Comparison of ENCODE assay signal across 2 cellular contexts in the genomic region with DNA sequence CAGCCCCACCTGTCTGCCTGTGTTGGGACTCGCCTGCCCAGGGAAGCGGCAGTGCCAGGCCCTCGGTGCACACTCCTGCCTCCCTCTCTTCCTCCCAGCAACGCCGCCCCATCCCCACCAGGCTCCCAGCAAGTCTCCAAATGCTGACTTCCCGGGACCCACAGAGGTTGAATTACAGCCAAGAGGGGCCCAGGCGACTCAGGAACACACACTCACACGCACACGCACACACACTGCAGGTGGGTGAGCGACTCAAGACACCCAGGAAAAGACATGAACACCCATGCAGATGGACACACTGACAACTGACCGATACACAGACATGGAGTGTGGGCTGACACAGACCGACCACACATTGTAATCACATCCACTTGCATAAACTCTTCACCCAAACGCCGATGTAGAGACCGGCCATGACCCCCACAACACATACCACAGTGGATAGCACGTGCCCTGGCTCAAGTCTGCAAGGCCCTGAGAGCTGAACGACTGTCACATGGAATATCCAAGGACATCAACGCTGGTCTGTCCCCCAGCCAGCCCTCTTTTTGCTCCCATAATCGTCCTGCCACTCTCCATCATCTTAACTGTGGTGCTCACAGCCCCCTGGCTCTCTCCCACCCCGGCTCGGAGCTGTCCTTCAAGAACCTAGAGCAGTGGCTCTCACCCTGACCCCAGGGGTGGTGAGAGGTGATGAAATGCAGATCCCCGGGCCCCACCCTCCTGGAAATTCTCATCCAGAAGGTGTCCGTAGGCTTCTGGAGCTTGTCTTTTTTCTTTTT.
TF ChIP-seq lines count a peak whose summit lies in the region.

No MANE protein-coding gene starts in this region.

TF ChIP-seq in endothelial cell of umbilical vein, 7 proteins besides CTCF, POLR2A, EP300 and RAD21:
- TF ChIP-seq JUN (IDR thresholded peaks at IDR 0.05; ENCODE audit: borderline replicate concordance, insufficient read depth, insufficient read length, low read depth) (no peak), MYC (IDR thresholded peaks at IDR 0.05; ENCODE audit: low read depth, low read length) (no peak), GATA2 (IDR thresholded peaks at IDR 0.05; ENCODE audit: insufficient read depth, insufficient read length, low read depth, low read length) (no peak), FOS (IDR thresholded peaks at IDR 0.05; ENCODE audit: borderline replicate concordance, insufficient read depth, low read length) (no peak), EZH2 (IDR thresholded peaks at IDR 0.05; ENCODE audit: borderline replicate concordance, low read depth, low read length, severe bottlenecking) (no peak), POLR2AphosphoS5 (IDR thresholded peaks at IDR 0.05; ENCODE audit: insufficient read depth, low read depth, low read length) (no peak)
- TF ChIP-seq, protein P1, sequence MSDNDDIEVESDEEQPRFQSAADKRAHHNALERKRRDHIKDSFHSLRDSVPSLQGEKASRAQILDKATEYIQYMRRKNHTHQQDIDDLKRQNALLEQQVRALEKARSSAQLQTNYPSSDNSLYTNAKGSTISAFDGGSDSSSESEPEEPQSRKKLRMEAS (IDR thresholded peaks at IDR 0.05; ENCODE audit: insufficient read depth, insufficient read length), result no peak

TF ChIP-seq in HepG2, 621 proteins besides CTCF, POLR2A, EP300 and RAD21 (continues in another document):
- TF ChIP-seq, protein P2, sequence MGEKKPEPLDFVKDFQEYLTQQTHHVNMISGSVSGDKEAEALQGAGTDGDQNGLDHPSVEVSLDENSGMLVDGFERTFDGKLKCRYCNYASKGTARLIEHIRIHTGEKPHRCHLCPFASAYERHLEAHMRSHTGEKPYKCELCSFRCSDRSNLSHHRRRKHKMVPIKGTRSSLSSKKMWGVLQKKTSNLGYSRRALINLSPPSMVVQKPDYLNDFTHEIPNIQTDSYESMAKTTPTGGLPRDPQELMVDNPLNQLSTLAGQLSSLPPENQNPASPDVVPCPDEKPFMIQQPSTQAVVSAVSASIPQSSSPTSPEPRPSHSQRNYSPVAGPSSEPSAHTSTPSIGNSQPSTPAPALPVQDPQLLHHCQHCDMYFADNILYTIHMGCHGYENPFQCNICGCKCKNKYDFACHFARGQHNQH (CRISPR knock-in tag; IDR thresholded peaks at IDR 0.05), result 0 out of 2 replicates have a peak, but pooled peaks have one; percentile 12
- TF ChIP-seq ZNF605 (CRISPR knock-in tag; IDR thresholded peaks at IDR 0.05) (peak; percentile 47; the same call in 1 of the 2 replicates), BHLHE40 (IDR thresholded peaks at IDR 0.05; ENCODE audit: low read length) (peak; percentile 64; the same call in 1 of the 2 replicates), ZFP1 (CRISPR knock-in tag; IDR thresholded peaks at IDR 0.05) (no peak), TP53 (CRISPR knock-in tag; conservative IDR thresholded peaks at IDR 0.05) (no peak), KDM2A (CRISPR knock-in tag; IDR thresholded peaks at IDR 0.05; ENCODE audit: borderline replicate concordance, low read depth) (0 out of 2 replicates have a peak, but pooled peaks have one; percentile 14), ZNF430 (CRISPR knock-in tag; IDR thresholded peaks at IDR 0.05) (no peak), ZNF224 (CRISPR knock-in tag; IDR thresholded peaks at IDR 0.05) (0 out of 2 replicates have a peak, but pooled peaks have one; percentile 17), ZNF274 (CRISPR knock-in tag; IDR thresholded peaks at IDR 0.05) (no peak), FOXA1 (IDR thresholded peaks at IDR 0.05) (no peak), FOXA1 (CRISPR knock-in tag; IDR thresholded peaks at IDR 0.05) (no peak), ARID2 (CRISPR knock-in tag; IDR thresholded peaks at IDR 0.05; ENCODE audit: borderline replicate concordance) (no peak), SMARCC2 (IDR thresholded peaks at IDR 0.05) (no peak), NBN (conservative IDR thresholded peaks at IDR 0.05) (no peak), NPAS2 (CRISPR knock-in tag; IDR thresholded peaks at IDR 0.05; ENCODE audit: borderline replicate concordance) (peak; percentile 50; the same call in 1 of the 2 replicates), ARNTL (CRISPR knock-in tag; IDR thresholded peaks at IDR 0.05) (peak; percentile 31; the same call in 1 of the 2 replicates), ZNF839 (CRISPR knock-in tag; IDR thresholded peaks at IDR 0.05; ENCODE audit: borderline replicate concordance) (0 out of 2 replicates have a peak, but pooled peaks have one; percentile 60), MYC (CRISPR knock-in tag; IDR thresholded peaks at IDR 0.05; ENCODE audit: borderline replicate concordance) (0 out of 2 replicates have a peak, but pooled peaks have one; percentile 39), PHF8 (CRISPR knock-in tag; IDR thresholded peaks at IDR 0.05) (0 out of 2 replicates have a peak, but pooled peaks have one; percentile 16), ZNF644 (CRISPR knock-in tag; IDR thresholded peaks at IDR 0.05; ENCODE audit: low read depth) (no peak), ZBTB7B (CRISPR knock-in tag; IDR thresholded peaks at IDR 0.05) (0 out of 2 replicates have a peak, but pooled peaks have one; percentile 18), ZMYM4 (CRISPR knock-in tag; IDR thresholded peaks at IDR 0.05) (no peak), HNRNPL (IDR thresholded peaks at IDR 0.05; ENCODE audit: low read depth, low read length) (0 out of 2 replicates have a peak, but pooled peaks have one; percentile 67), RARA (CRISPR knock-in tag; IDR thresholded peaks at IDR 0.05) (0 out of 2 replicates have a peak, but pooled peaks have one; percentile 17), TEAD3 (CRISPR knock-in tag; optimal IDR thresholded peaks at IDR 0.05; ENCODE audit: borderline replicate concordance) (peak; percentile 61), ONECUT2 (CRISPR knock-in tag; IDR thresholded peaks at IDR 0.05) (no peak)
- TF ChIP-seq, protein P3, sequence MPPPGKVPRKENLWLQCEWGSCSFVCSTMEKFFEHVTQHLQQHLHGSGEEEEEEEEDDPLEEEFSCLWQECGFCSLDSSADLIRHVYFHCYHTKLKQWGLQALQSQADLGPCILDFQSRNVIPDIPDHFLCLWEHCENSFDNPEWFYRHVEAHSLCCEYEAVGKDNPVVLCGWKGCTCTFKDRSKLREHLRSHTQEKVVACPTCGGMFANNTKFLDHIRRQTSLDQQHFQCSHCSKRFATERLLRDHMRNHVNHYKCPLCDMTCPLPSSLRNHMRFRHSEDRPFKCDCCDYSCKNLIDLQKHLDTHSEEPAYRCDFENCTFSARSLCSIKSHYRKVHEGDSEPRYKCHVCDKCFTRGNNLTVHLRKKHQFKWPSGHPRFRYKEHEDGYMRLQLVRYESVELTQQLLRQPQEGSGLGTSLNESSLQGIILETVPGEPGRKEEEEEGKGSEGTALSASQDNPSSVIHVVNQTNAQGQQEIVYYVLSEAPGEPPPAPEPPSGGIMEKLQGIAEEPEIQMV (CRISPR knock-in tag; IDR thresholded peaks at IDR 0.05; ENCODE audit: low read depth), result 0 out of 2 replicates have a peak, but pooled peaks have one; percentile 35
- TF ChIP-seq, protein P1 (IDR thresholded peaks at IDR 0.05), result 0 out of 2 replicates have a peak, but pooled peaks have one; percentile 46
- TF ChIP-seq, protein P4, sequence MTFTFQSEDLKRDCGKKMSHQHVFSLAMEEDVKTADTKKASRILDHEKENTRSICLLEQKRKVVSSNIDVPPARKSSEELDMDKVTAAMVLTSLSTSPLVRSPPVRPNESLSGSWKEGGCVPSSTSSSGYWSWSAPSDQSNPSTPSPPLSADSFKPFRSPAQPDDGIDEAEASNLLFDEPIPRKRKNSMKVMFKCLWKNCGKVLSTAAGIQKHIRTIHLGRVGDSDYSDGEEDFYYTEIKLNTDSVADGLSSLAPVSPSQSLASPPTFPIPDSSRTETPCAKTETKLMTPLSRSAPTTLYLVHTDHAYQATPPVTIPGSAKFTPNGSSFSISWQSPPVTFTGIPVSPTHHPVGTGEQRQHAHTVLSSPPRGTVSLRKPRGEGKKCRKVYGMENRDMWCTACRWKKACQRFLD (CRISPR knock-in tag; IDR thresholded peaks at IDR 0.05; ENCODE audit: borderline replicate concordance), result 0 out of 2 replicates have a peak, but pooled peaks have one; percentile 27
- TF ChIP-seq, protein P5, sequence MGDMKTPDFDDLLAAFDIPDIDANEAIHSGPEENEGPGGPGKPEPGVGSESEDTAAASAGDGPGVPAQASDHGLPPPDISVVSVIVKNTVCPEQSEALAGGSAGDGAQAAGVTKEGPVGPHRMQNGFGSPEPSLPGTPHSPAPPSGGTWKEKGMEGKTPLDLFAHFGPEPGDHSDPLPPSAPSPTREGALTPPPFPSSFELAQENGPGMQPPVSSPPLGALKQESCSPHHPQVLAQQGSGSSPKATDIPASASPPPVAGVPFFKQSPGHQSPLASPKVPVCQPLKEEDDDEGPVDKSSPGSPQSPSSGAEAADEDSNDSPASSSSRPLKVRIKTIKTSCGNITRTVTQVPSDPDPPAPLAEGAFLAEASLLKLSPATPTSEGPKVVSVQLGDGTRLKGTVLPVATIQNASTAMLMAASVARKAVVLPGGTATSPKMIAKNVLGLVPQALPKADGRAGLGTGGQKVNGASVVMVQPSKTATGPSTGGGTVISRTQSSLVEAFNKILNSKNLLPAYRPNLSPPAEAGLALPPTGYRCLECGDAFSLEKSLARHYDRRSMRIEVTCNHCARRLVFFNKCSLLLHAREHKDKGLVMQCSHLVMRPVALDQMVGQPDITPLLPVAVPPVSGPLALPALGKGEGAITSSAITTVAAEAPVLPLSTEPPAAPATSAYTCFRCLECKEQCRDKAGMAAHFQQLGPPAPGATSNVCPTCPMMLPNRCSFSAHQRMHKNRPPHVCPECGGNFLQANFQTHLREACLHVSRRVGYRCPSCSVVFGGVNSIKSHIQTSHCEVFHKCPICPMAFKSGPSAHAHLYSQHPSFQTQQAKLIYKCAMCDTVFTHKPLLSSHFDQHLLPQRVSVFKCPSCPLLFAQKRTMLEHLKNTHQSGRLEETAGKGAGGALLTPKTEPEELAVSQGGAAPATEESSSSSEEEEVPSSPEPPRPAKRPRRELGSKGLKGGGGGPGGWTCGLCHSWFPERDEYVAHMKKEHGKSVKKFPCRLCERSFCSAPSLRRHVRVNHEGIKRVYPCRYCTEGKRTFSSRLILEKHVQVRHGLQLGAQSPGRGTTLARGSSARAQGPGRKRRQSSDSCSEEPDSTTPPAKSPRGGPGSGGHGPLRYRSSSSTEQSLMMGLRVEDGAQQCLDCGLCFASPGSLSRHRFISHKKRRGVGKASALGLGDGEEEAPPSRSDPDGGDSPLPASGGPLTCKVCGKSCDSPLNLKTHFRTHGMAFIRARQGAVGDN (CRISPR knock-in tag; IDR thresholded peaks at IDR 0.05), result peak; percentile 5; the same call in 1 of the 2 replicates
- TF ChIP-seq, protein P6, sequence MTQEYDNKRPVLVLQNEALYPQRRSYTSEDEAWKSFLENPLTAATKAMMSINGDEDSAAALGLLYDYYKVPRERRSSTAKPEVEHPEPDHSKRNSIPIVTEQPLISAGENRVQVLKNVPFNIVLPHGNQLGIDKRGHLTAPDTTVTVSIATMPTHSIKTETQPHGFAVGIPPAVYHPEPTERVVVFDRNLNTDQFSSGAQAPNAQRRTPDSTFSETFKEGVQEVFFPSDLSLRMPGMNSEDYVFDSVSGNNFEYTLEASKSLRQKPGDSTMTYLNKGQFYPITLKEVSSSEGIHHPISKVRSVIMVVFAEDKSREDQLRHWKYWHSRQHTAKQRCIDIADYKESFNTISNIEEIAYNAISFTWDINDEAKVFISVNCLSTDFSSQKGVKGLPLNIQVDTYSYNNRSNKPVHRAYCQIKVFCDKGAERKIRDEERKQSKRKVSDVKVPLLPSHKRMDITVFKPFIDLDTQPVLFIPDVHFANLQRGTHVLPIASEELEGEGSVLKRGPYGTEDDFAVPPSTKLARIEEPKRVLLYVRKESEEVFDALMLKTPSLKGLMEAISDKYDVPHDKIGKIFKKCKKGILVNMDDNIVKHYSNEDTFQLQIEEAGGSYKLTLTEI (CRISPR knock-in tag; conservative IDR thresholded peaks at IDR 0.05), result no peak
- TF ChIP-seq, protein P7, sequence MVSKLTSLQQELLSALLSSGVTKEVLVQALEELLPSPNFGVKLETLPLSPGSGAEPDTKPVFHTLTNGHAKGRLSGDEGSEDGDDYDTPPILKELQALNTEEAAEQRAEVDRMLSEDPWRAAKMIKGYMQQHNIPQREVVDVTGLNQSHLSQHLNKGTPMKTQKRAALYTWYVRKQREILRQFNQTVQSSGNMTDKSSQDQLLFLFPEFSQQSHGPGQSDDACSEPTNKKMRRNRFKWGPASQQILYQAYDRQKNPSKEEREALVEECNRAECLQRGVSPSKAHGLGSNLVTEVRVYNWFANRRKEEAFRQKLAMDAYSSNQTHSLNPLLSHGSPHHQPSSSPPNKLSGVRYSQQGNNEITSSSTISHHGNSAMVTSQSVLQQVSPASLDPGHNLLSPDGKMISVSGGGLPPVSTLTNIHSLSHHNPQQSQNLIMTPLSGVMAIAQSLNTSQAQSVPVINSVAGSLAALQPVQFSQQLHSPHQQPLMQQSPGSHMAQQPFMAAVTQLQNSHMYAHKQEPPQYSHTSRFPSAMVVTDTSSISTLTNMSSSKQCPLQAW (CRISPR knock-in tag; IDR thresholded peaks at IDR 0.05), result no peak
- TF ChIP-seq, protein P8, sequence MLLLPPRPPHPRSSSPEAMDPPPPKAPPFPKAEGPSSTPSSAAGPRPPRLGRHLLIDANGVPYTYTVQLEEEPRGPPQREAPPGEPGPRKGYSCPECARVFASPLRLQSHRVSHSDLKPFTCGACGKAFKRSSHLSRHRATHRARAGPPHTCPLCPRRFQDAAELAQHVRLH (CRISPR knock-in tag; IDR thresholded peaks at IDR 0.05; ENCODE audit: borderline replicate concordance, low read depth), result peak; percentile 22; the same call in 1 of the 2 replicates
- TF ChIP-seq, protein P9, sequence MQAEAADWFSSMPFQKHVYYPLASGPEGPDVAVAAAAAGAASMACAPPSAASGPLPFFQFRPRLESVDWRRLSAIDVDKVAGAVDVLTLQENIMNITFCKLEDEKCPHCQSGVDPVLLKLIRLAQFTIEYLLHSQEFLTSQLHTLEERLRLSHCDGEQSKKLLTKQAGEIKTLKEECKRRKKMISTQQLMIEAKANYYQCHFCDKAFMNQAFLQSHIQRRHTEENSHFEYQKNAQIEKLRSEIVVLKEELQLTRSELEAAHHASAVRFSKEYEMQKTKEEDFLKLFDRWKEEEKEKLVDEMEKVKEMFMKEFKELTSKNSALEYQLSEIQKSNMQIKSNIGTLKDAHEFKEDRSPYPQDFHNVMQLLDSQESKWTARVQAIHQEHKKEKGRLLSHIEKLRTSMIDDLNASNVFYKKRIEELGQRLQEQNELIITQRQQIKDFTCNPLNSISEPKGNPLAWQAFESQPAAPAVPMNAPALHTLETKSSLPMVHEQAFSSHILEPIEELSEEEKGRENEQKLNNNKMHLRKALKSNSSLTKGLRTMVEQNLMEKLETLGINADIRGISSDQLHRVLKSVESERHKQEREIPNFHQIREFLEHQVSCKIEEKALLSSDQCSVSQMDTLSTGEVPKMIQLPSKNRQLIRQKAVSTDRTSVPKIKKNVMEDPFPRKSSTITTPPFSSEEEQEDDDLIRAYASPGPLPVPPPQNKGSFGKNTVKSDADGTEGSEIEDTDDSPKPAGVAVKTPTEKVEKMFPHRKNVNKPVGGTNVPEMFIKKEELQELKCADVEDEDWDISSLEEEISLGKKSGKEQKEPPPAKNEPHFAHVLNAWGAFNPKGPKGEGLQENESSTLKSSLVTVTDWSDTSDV (CRISPR knock-in tag; IDR thresholded peaks at IDR 0.05), result peak; percentile 52; the same call in 1 of the 2 replicates
- TF ChIP-seq, protein P10, sequence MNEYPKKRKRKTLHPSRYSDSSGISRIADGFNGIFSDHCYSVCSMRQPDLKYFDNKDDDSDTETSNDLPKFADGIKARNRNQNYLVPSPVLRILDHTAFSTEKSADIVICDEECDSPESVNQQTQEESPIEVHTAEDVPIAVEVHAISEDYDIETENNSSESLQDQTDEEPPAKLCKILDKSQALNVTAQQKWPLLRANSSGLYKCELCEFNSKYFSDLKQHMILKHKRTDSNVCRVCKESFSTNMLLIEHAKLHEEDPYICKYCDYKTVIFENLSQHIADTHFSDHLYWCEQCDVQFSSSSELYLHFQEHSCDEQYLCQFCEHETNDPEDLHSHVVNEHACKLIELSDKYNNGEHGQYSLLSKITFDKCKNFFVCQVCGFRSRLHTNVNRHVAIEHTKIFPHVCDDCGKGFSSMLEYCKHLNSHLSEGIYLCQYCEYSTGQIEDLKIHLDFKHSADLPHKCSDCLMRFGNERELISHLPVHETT (CRISPR knock-in tag; conservative IDR thresholded peaks at IDR 0.05), result no peak
